1 cellular context compared by ENCODE assay signal in genomic region chr9:123927625-123928308, GRCh38.
TF ChIP-seq lines count a peak whose summit lies in the region.

No MANE protein-coding gene starts in this region.

TF ChIP-seq in HepG2, 621 proteins besides CTCF, POLR2A, EP300 and RAD21 (continued from another document and continues in another):
- TF ChIP-seq ZNF468 (CRISPR knock-in tag; IDR thresholded peaks at IDR 0.05) (no peak), DR1 (CRISPR knock-in tag; IDR thresholded peaks at IDR 0.05) (no peak), ZBTB33 (CRISPR knock-in tag; IDR thresholded peaks at IDR 0.05) (no peak), ZNF20 (CRISPR knock-in tag; IDR thresholded peaks at IDR 0.05) (no peak), ZNF512 (CRISPR knock-in tag; IDR thresholded peaks at IDR 0.05) (no peak), ATRX (CRISPR knock-in tag; IDR thresholded peaks at IDR 0.05; ENCODE audit: borderline replicate concordance) (no peak), CEBPB (IDR thresholded peaks at IDR 0.05; ENCODE audit: borderline replicate concordance, low read depth, low read length) (peak; percentile 79; the same call in 1 of the 2 replicates), ZBTB42 (CRISPR knock-in tag; IDR thresholded peaks at IDR 0.05) (no peak), MATR3 (CRISPR knock-in tag; IDR thresholded peaks at IDR 0.05) (no peak), MAF1 (CRISPR knock-in tag; IDR thresholded peaks at IDR 0.05; ENCODE audit: borderline replicate concordance) (no peak), FOXM1 (CRISPR knock-in tag; IDR thresholded peaks at IDR 0.05) (no peak), CSRNP2 (CRISPR knock-in tag; conservative IDR thresholded peaks at IDR 0.05; ENCODE audit: low read depth) (no peak), SALL1 (CRISPR knock-in tag; IDR thresholded peaks at IDR 0.05) (no peak), ZNF75D (CRISPR knock-in tag; IDR thresholded peaks at IDR 0.05; ENCODE audit: borderline replicate concordance) (no peak), HNRNPUL1 (IDR thresholded peaks at IDR 0.05; ENCODE audit: low read depth, low read length) (no peak), SRSF4 (IDR thresholded peaks at IDR 0.05; ENCODE audit: low read depth, low read length, poor library complexity, severe bottlenecking) (no peak), NR2F1 (CRISPR knock-in tag; IDR thresholded peaks at IDR 0.05) (no peak), SMARCE1 (IDR thresholded peaks at IDR 0.05; ENCODE audit: borderline replicate concordance) (no peak), SP4 (CRISPR knock-in tag; IDR thresholded peaks at IDR 0.05) (no peak), ZNF530 (CRISPR knock-in tag; IDR thresholded peaks at IDR 0.05; ENCODE audit: low read depth) (no peak), MTF1 (CRISPR knock-in tag; IDR thresholded peaks at IDR 0.05) (no peak), POGZ (CRISPR knock-in tag; IDR thresholded peaks at IDR 0.05) (no peak), SETDB1 (CRISPR knock-in tag; IDR thresholded peaks at IDR 0.05; ENCODE audit: borderline replicate concordance) (no peak), ZNF256 (CRISPR knock-in tag; conservative IDR thresholded peaks at IDR 0.05) (0 out of 2 replicates have a peak, but pooled peaks have one; percentile 25), AGO1 (IDR thresholded peaks at IDR 0.05; ENCODE audit: low read depth, low read length, poor library complexity, severe bottlenecking) (no peak), CEBPG (CRISPR knock-in tag; IDR thresholded peaks at IDR 0.05) (peak; percentile 64; the same call in 1 of the 2 replicates), RBM22 (optimal IDR thresholded peaks at IDR 0.05; ENCODE audit: low read length) (no peak), ELF3 (CRISPR knock-in tag; IDR thresholded peaks at IDR 0.05) (0 out of 2 replicates have a peak, but pooled peaks have one; percentile 6), ZNF18 (CRISPR knock-in tag; IDR thresholded peaks at IDR 0.05; ENCODE audit: insufficient replicate concordance) (no peak), FOXO4 (CRISPR knock-in tag; conservative IDR thresholded peaks at IDR 0.05) (no peak)
- TF ChIP-seq, protein P1, sequence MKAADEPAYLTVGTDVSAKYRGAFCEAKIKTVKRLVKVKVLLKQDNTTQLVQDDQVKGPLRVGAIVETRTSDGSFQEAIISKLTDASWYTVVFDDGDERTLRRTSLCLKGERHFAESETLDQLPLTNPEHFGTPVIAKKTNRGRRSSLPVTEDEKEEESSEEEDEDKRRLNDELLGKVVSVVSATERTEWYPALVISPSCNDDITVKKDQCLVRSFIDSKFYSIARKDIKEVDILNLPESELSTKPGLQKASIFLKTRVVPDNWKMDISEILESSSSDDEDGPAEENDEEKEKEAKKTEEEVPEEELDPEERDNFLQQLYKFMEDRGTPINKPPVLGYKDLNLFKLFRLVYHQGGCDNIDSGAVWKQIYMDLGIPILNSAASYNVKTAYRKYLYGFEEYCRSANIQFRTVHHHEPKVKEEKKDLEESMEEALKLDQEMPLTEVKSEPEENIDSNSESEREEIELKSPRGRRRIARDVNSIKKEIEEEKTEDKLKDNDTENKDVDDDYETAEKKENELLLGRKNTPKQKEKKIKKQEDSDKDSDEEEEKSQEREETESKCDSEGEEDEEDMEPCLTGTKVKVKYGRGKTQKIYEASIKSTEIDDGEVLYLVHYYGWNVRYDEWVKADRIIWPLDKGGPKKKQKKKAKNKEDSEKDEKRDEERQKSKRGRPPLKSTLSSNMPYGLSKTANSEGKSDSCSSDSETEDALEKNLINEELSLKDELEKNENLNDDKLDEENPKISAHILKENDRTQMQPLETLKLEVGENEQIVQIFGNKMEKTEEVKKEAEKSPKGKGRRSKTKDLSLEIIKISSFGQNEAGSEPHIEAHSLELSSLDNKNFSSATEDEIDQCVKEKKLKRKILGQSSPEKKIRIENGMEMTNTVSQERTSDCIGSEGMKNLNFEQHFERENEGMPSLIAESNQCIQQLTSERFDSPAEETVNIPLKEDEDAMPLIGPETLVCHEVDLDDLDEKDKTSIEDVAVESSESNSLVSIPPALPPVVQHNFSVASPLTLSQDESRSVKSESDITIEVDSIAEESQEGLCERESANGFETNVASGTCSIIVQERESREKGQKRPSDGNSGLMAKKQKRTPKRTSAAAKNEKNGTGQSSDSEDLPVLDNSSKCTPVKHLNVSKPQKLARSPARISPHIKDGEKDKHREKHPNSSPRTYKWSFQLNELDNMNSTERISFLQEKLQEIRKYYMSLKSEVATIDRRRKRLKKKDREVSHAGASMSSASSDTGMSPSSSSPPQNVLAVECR (CRISPR knock-in tag; IDR thresholded peaks at IDR 0.05; ENCODE audit: borderline replicate concordance): 0 out of 2 replicates have a peak, but pooled peaks have one; percentile 18
- TF ChIP-seq, protein P2, sequence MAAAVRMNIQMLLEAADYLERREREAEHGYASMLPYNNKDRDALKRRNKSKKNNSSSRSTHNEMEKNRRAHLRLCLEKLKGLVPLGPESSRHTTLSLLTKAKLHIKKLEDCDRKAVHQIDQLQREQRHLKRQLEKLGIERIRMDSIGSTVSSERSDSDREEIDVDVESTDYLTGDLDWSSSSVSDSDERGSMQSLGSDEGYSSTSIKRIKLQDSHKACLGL (CRISPR knock-in tag; IDR thresholded peaks at IDR 0.05): no peak
- TF ChIP-seq, protein P3, sequence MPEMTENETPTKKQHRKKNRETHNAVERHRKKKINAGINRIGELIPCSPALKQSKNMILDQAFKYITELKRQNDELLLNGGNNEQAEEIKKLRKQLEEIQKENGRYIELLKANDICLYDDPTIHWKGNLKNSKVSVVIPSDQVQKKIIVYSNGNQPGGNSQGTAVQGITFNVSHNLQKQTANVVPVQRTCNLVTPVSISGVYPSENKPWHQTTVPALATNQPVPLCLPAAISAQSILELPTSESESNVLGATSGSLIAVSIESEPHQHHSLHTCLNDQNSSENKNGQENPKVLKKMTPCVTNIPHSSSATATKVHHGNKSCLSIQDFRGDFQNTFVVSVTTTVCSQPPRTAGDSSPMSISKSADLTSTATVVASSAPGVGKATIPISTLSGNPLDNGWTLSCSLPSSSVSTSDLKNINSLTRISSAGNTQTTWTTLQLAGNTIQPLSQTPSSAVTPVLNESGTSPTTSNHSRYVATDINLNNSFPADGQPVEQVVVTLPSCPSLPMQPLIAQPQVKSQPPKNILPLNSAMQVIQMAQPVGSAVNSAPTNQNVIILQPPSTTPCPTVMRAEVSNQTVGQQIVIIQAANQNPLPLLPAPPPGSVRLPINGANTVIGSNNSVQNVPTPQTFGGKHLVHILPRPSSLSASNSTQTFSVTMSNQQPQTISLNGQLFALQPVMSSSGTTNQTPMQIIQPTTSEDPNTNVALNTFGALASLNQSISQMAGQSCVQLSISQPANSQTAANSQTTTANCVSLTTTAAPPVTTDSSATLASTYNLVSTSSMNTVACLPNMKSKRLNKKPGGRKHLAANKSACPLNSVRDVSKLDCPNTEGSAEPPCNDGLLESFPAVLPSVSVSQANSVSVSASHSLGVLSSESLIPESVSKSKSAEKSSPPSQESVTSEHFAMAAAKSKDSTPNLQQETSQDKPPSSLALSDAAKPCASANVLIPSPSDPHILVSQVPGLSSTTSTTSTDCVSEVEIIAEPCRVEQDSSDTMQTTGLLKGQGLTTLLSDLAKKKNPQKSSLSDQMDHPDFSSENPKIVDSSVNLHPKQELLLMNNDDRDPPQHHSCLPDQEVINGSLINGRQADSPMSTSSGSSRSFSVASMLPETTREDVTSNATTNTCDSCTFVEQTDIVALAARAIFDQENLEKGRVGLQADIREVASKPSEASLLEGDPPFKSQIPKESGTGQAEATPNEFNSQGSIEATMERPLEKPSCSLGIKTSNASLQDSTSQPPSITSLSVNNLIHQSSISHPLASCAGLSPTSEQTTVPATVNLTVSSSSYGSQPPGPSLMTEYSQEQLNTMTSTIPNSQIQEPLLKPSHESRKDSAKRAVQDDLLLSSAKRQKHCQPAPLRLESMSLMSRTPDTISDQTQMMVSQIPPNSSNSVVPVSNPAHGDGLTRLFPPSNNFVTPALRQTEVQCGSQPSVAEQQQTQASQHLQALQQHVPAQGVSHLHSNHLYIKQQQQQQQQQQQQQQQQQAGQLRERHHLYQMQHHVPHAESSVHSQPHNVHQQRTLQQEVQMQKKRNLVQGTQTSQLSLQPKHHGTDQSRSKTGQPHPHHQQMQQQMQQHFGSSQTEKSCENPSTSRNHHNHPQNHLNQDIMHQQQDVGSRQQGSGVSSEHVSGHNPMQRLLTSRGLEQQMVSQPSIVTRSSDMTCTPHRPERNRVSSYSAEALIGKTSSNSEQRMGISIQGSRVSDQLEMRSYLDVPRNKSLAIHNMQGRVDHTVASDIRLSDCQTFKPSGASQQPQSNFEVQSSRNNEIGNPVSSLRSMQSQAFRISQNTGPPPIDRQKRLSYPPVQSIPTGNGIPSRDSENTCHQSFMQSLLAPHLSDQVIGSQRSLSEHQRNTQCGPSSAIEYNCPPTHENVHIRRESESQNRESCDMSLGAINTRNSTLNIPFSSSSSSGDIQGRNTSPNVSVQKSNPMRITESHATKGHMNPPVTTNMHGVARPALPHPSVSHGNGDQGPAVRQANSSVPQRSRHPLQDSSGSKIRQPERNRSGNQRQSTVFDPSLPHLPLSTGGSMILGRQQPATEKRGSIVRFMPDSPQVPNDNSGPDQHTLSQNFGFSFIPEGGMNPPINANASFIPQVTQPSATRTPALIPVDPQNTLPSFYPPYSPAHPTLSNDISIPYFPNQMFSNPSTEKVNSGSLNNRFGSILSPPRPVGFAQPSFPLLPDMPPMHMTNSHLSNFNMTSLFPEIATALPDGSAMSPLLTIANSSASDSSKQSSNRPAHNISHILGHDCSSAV (CRISPR knock-in tag; IDR thresholded peaks at IDR 0.05; ENCODE audit: borderline replicate concordance): no peak
- TF ChIP-seq, protein P4, sequence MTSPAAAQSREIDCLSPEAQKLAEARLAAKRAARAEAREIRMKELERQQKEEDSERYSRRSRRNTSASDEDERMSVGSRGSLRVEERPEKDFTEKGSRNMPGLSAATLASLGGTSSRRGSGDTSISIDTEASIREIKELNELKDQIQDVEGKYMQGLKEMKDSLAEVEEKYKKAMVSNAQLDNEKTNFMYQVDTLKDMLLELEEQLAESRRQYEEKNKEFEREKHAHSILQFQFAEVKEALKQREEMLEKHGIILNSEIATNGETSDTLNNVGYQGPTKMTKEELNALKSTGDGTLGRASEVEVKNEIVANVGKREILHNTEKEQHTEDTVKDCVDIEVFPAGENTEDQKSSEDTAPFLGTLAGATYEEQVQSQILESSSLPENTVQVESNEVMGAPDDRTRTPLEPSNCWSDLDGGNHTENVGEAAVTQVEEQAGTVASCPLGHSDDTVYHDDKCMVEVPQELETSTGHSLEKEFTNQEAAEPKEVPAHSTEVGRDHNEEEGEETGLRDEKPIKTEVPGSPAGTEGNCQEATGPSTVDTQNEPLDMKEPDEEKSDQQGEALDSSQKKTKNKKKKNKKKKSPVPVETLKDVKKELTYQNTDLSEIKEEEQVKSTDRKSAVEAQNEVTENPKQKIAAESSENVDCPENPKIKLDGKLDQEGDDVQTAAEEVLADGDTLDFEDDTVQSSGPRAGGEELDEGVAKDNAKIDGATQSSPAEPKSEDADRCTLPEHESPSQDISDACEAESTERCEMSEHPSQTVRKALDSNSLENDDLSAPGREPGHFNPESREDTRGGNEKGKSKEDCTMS (CRISPR knock-in tag; conservative IDR thresholded peaks at IDR 0.05): no peak
